Comparison of ENCODE assay signal across 13 cellular contexts in the genomic region with DNA sequence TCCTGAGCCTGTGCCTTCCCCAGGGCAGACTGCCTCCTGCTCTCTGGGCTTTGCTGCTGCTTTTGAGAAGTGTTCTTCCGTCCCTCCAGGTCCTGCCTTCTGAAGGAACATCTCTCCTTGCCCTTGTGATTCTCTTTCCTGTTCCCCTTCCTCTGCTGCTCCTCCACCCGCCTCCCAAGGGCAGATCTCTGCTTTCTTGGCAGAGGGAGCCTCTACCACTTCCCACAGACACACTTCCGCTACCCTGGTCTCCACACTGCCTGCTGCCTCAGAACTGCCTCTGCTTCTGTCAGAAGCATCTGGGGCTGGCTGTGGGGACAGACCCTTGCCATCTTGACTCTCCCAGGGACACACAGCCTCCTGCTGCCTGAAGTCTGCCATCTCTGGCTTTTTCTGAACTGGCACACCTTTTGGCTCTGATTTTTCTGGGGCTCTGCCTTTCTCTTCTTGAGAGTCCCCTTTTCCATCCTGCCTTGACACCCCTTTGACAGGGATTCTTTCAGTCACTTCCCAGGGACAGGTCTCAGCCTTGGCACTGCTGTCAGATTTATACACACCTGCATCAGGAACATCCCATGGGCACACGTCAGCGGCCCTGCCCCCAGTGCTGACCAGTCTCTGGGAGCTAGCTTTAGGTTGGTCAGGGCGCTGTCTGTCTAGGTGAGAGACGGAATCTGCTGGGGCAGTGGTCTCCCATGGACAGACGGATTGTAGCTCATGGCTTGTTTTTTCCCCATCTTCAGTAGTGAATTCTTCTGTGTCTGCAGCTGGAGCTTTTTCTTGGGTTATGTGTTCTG. TPM values are rescaled to one million over a fixed set of nuclear protein-coding genes. Genes with fewer than 3 reads are reported as not detected.
DNase-seq lines count a peak whose midpoint lies in the region; ATAC-seq, FAIRE-seq and TF ChIP-seq lines count a peak whose summit lies in the region.
"Had no signal": no experiment of that assay in that cellular context is flagged by ENCODE, and none has a peak within 500 bp of the region (broad histone marks: within the 10 kb centered on the region; RNA-seq: fewer than 3 reads in every experiment).

No MANE protein-coding gene starts in this region.

- RAD21 ChIA-PET in GM12878 (lab: Charles Lee; ENCODE audit: unreplicated experiment): interaction anchor here (0.5 kb wide), 1 partner anchor 55 kb away, joined by 3 read pairs; no protein-coding TSS in a partner anchor

- intact Hi-C loops in CD14-positive monocyte (cut with micrococcal nuclease): no loop called here
- intact Hi-C loops in GM12878 (cut with micrococcal nuclease; ENCODE audit: unreplicated experiment): no loop called here

- peaks cover 0 to 11% of the 10 kb centered on the region in 2 experiments; a peak in 3 of 4 replicates for H3K36me3 ChIP-seq in GM12878 (ENCODE audit: control insufficient read depth in 2 of 2, insufficient read depth in 2 of 2, low read length in 1 of 2)

- H3K36me3 Mint-ChIP-seq in CD14-positive monocyte (peaks cover 13 to 14% of the 10 kb centered on the region in 2 donors), type B pancreatic cell (peaks cover 4% of the 10 kb centered on the region)
- peaks cover 3% of the 10 kb centered on the region for H3K36me3 Mint-ChIP-seq in effector memory CD8-positive, alpha-beta T cell (ENCODE audit: insufficient read depth)

- H3K9me3 Mint-ChIP-seq in CD14-positive monocyte (peaks cover 0 to 2% (median 0%) of the 10 kb centered on the region in 7 donors), type B pancreatic cell (no peaks in the 10 kb centered on the region)
- H3K9me3 Mint-ChIP-seq in effector memory CD8-positive, alpha-beta T cell: no peaks in the 10 kb centered on the region
- H3K9me3 Mint-ChIP-seq: stimulated activated naive CD8-positive, alpha-beta T cell treated with anti-CD3 and anti-CD28 coated beads, Interleukin-15, amount 100 ng/mL, for 72 hours had no signal

- H3K79me2 ChIP-seq in GM12878 (ENCODE audit: control insufficient read depth, insufficient read depth, low read length): no peaks in the 10 kb centered on the region

- in situ Hi-C loops in GM12878 (cut with MboI): no loop called here

- H3K27me3 Mint-ChIP-seq in CD14-positive monocyte (ENCODE audit: low read depth in 3 of 3): peaks cover 0 to 2% (median 1%) of the 10 kb centered on the region in 3 donors
- H3K27me3 Mint-ChIP-seq in type B pancreatic cell: peaks cover 4% of the 10 kb centered on the region
- peaks cover 31 to 53% of the 10 kb centered on the region in 2 donors for H3K27me3 Mint-ChIP-seq in effector memory CD8-positive, alpha-beta T cell
- H3K27me3 Mint-ChIP-seq: stimulated activated naive CD8-positive, alpha-beta T cell treated with anti-CD3 and anti-CD28 coated beads, Interleukin-15, amount 100 ng/mL, for 72 hours had no signal

- BruUV-seq in GM12878 (replicated peaks; lab: Mats Ljungman, UMichigan): no TSS peak

- peak; percentile 23 for ATAC-seq in GM12878
- ATAC-seq in GM18517 (IDR thresholded peaks at IDR 0.05; ENCODE audit: unreplicated experiment): no peak
- no peak for ATAC-seq in effector memory CD8-positive, alpha-beta T cell (replicated peaks)
- ATAC-seq: stimulated activated naive CD8-positive, alpha-beta T cell treated with anti-CD3 and anti-CD28 coated beads, Interleukin-15, amount 100 ng/mL, for 72 hours had no signal

- CTCF ChIA-PET in GM12878 (lab: Yijun Ruan, JAX): interaction anchor here (0.8 to 1.2 kb wide), 3 partner anchors 22 to 97 kb away, joined by 3 to 4 read pairs (median 4); no protein-coding TSS in a partner anchor

- DNase-seq in CD14-positive monocyte (ENCODE audit: low spot score): no peak
- peak; percentile 68 for DNase-seq in Jurkat, Clone E6-1 (ENCODE audit: low read depth, low spot score)
- DNase-seq in GM12878 (ENCODE audit: low read depth, low spot score): no peak
- peak; percentile 64 for DNase-seq in medulla oblongata (ENCODE audit: extremely low spot score)
- DNase-seq in type B pancreatic cell (ENCODE audit: extremely low spot score, unreplicated experiment): no peak
- DNase-seq in cerebellum (ENCODE audit: low spot score): no peak
- DNase-seq in effector memory CD8-positive, alpha-beta T cell: no peak
- DNase-seq: GM23248; NCI-H774; stimulated activated naive CD8-positive, alpha-beta T cell treated with anti-CD3 and anti-CD28 coated beads, Interleukin-15, amount 100 ng/mL, for 72 hours had no signal

- no peak overlapping the region for H3K27ac ChIP-seq in GM12878 (ENCODE audit: control insufficient read depth, insufficient read depth)
- H3K27ac ChIP-seq: GM23248, SJSA1 had no signal

- no peak overlapping the region for H2AFZ ChIP-seq in GM12878 (ENCODE audit: control insufficient read depth, low read depth, low read length)
- H2AFZ ChIP-seq: GM23248 had no signal

- H3K4me1 ChIP-seq in GM12878 (ENCODE audit: control insufficient read depth, insufficient read depth, low read length): no peaks in the 10 kb centered on the region; the same call in 1 of the 2 replicates
- H3K4me1 ChIP-seq: SJSA1 had no signal

- H3K9ac ChIP-seq in GM12878 (ENCODE audit: control insufficient read depth, insufficient read depth, low read length): no peak overlapping the region
- H3K9ac ChIP-seq: GM23248 had no signal

- no peak overlapping the region for H3K4me2 ChIP-seq in GM12878 (ENCODE audit: control insufficient read depth, insufficient read depth)

- H3K4me3 Mint-ChIP-seq in CD14-positive monocyte (peak overlapping the region; percentile 66 to 78), type B pancreatic cell (no peak overlapping the region)
- H3K4me3 Mint-ChIP-seq in effector memory CD8-positive, alpha-beta T cell: no peak overlapping the region
- H3K4me3 Mint-ChIP-seq: stimulated activated naive CD8-positive, alpha-beta T cell treated with anti-CD3 and anti-CD28 coated beads, Interleukin-15, amount 100 ng/mL, for 72 hours had no signal

- H3K9me3 ChIP-seq in GM12878 (replicated peaks; ENCODE audit: control insufficient read depth, insufficient read depth, low read length): no peaks in the 10 kb centered on the region; the same call in 2 of the 3 replicates
- H3K9me3 ChIP-seq: SJSA1 had no signal

- H3K4me3 ChIP-seq in Jurkat, Clone E6-1 (ENCODE audit: low read length): no peak overlapping the region; the same call in 1 of the 2 replicates
- no peak overlapping the region for H3K4me3 ChIP-seq in GM12878
- H3K4me3 ChIP-seq: GM23248, SJSA1 had no signal

- H3K27ac Mint-ChIP-seq in CD14-positive monocyte: peak overlapping the region; percentile 19 to 88 (median 77)
- H3K27ac Mint-ChIP-seq in type B pancreatic cell: no peak overlapping the region
- H3K27ac Mint-ChIP-seq in effector memory CD8-positive, alpha-beta T cell: peak overlapping the region in 1 of 2 donors; percentile 49

- TF ChIP-seq EP300 in GM12878 (IDR thresholded peaks at IDR 0.05; ENCODE audit: borderline replicate concordance in 1 of 2, control insufficient read depth in 1 of 2, low read depth in 2 of 2, low read length in 2 of 2): no peak

- POLR2A ChIA-PET in GM12878 (lab: Charles Lee): interaction anchor here (0.6 kb wide), 1 partner anchor 20 kb away, joined by 3 read pairs; no protein-coding TSS in a partner anchor

- SMC1A ChIA-PET in GM12878 (lab: Charles Lee; ENCODE audit: uncharacterized antibody, unreplicated experiment): no interaction called here

- TF ChIP-seq POLR2A in GM12878 (IDR thresholded peaks at IDR 0.05; ENCODE audit: low read depth, low read length): 0 out of 2 replicates have a peak, but pooled peaks have one; percentile 33

- H3K4me1 Mint-ChIP-seq in CD14-positive monocyte (peaks cover 40% of the 10 kb centered on the region), type B pancreatic cell (ENCODE audit: unreplicated experiment) (peaks cover 13% of the 10 kb centered on the region)
- H3K4me1 Mint-ChIP-seq in effector memory CD8-positive, alpha-beta T cell (ENCODE audit: low read depth in 2 of 2): no peaks in the 10 kb centered on the region

- no peak for TF ChIP-seq RAD21 in GM12878 (IDR thresholded peaks at IDR 0.05; ENCODE audit: insufficient read depth, low read depth, low read length)

- FAIRE-seq in GM12878 (lab: Jason Lieb, UNC): no peak

- no peaks in the 10 kb centered on the region for H3K27me3 ChIP-seq in GM12878 (replicated peaks in 1 of 2; ENCODE audit: control insufficient read depth in 2 of 2, insufficient read depth in 2 of 2, low read length in 1 of 2)

- H4K20me1 ChIP-seq in GM12878 (ENCODE audit: control insufficient read depth, insufficient read depth): no peaks in the 10 kb centered on the region

- 53% methylated on average over 8 of the region's 8 CpGs for WGBS in GM12878 (ENCODE audit: insufficient coverage, insufficient replicate concordance, low lambda C conversion rate, missing lambda C conversion rate)

- TF ChIP-seq CTCF in CD14-positive monocyte (IDR thresholded peaks at IDR 0.05): no peak
- TF ChIP-seq CTCF in GM12878 (IDR thresholded peaks at IDR 0.05 in 2 of 3, conservative IDR thresholded peaks at IDR 0.05 in 1 of 3; ENCODE audit: control insufficient read depth in 2 of 3, extremely low read depth in 1 of 3, insufficient read depth in 1 of 3, low read depth in 3 of 3, low read length in 3 of 3): no peak
- TF ChIP-seq CTCF in type B pancreatic cell (conservative IDR thresholded peaks at IDR 0.05): no peak

RNA-seq across cellular contexts. Expression of a gene that starts 16.6 kb away (rescaled TPM):
- polyA plus RNA-seq in CD14-positive monocyte (not detected), GM12878 (2011; rRNA removed) (0.03 TPM in 2 replicates), GM12878 (2014; fragmentation: Illumina TruSeq; extraction: Trizol) (0.03 TPM in 1 of 2 replicates, not detected in the other), GM12878 (2014; fragmentation: Nextera tagmentation; extraction: Ambion mirVana) (not detected), GM12878 (2014; rRNA removed) (0.01 and 0.04 TPM in 2 replicates), GM12878 (2016; fragmentation: Nextera tagmentation; extraction: Ambion mirVana) (under 1 TPM; 0.01 TPM)
- polyA plus RNA-seq in Jurkat, Clone E6-1 (2012; ENCODE audit: insufficient read depth, insufficient read length): not detected
- total RNA-seq in GM12878 (2013; cell fraction: nucleolus; rRNA removed): 0.23 and 0.29 TPM in 2 replicates
- total RNA-seq in GM12878 (2014; rRNA removed) (0.05 TPM in 1 of 2 replicates, not detected in the other), GM12878 (2014; rRNA removed; fragmentation: Illumina TruSeq; extraction: Trizol) (under 0.01 and 0.05 TPM in 2 replicates), GM12878 (2021) (0.08 TPM in 1 of 2 replicates, not detected in the other), type B pancreatic cell (ENCODE audit: low replicate concordance) (0.14 and 0.59 TPM in 2 replicates), cerebellum (0.45 TPM)
- polyA plus RNA-seq in GM12878 (2011; ENCODE audit: low read depth): not detected
- 0.04 and 0.05 TPM in 2 replicates for polyA plus RNA-seq in GM12878 (2011; cell fraction: cytosol; rRNA removed)
- polyA plus RNA-seq in GM12878 (2011; cell fraction: nucleus; rRNA removed): 0.15 and 0.22 TPM in 2 replicates
- polyA plus RNA-seq in GM12878 (2012): 0.05 and 0.06 TPM in 2 replicates
- polyA minus RNA-seq in GM12878 (2011; rRNA and poly(A)+ RNA removed): under 0.01 and 0.31 TPM in 2 replicates
- polyA minus RNA-seq in GM12878 (2011; cell fraction: cytosol; rRNA and poly(A)+ RNA removed): not detected in 2 replicates
- 0.10 TPM in 1 of 2 replicates, not detected in the other for polyA minus RNA-seq in GM12878 (2011; cell fraction: nucleus; rRNA and poly(A)+ RNA removed)
- total RNA-seq: glomerular endothelial cell, GM23248 had no signal
- polyA plus RNA-seq: GM23248 had no signal

RNA-seq across cellular contexts. Expression of a gene that starts 24.4 kb away (rescaled TPM):
- polyA plus RNA-seq in CD14-positive monocyte: under 1 TPM; 0.14 to 0.15 TPM
- 18.2 TPM for polyA plus RNA-seq in Jurkat, Clone E6-1 (2012; ENCODE audit: insufficient read depth, insufficient read length)
- 17.9 and 18.9 TPM in 2 replicates for total RNA-seq in GM12878 (2013; cell fraction: nucleolus; rRNA removed)
- 6.9 and 7.2 TPM in 2 replicates for total RNA-seq in GM12878 (2014; rRNA removed)
- 8.8 and 9.5 TPM in 2 replicates for total RNA-seq in GM12878 (2014; rRNA removed; fragmentation: Illumina TruSeq; extraction: Trizol)
- total RNA-seq in GM12878 (2021): 12.7 and 12.8 TPM in 2 replicates
- polyA plus RNA-seq in GM12878 (2011; ENCODE audit: low read depth): 5.0 TPM
- polyA plus RNA-seq in GM12878 (2011; rRNA removed): 8.1 and 10.1 TPM in 2 replicates
- 11.9 and 12.9 TPM in 2 replicates for polyA plus RNA-seq in GM12878 (2011; cell fraction: cytosol; rRNA removed)
- 10.4 and 13.0 TPM in 2 replicates for polyA plus RNA-seq in GM12878 (2011; cell fraction: nucleus; rRNA removed)
- 7.6 and 9.5 TPM in 2 replicates for polyA plus RNA-seq in GM12878 (2012)
- polyA plus RNA-seq in GM12878 (2014; fragmentation: Illumina TruSeq; extraction: Trizol): 8.4 and 10.0 TPM in 2 replicates
- 1 to 10 TPM in 1 of 2 experiments, under 1 TPM in 1; 0.93 to 1.6 TPM for polyA plus RNA-seq in GM12878 (2014; fragmentation: Nextera tagmentation; extraction: Ambion mirVana)
- 7.3 and 9.6 TPM in 2 replicates for polyA plus RNA-seq in GM12878 (2014; rRNA removed)
- 1 to 10 TPM in 1 of 2 experiments, under 1 TPM in 1; 0.68 to 1.1 TPM for polyA plus RNA-seq in GM12878 (2016; fragmentation: Nextera tagmentation; extraction: Ambion mirVana)
- polyA minus RNA-seq in GM12878 (2011; rRNA and poly(A)+ RNA removed): 18.4 and 27.2 TPM in 2 replicates
- polyA minus RNA-seq in GM12878 (2011; cell fraction: cytosol; rRNA and poly(A)+ RNA removed): 5.8 and 6.8 TPM in 2 replicates
- 7.0 and 11.2 TPM in 2 replicates for polyA minus RNA-seq in GM12878 (2011; cell fraction: nucleus; rRNA and poly(A)+ RNA removed)
- 25.8 and 33.0 TPM in 2 replicates for total RNA-seq in type B pancreatic cell (ENCODE audit: low replicate concordance)
- total RNA-seq in cerebellum: 41.6 TPM

RNA-seq across cellular contexts. Expression of a gene that starts 30.2 kb away (rescaled TPM):
- polyA plus RNA-seq in CD14-positive monocyte (10 to 100 TPM; 19.8 to 20.8 TPM), GM12878 (2011; rRNA removed) (80.9 and 97.4 TPM in 2 replicates), GM12878 (2014; fragmentation: Illumina TruSeq; extraction: Trizol) (82.4 and 98.5 TPM in 2 replicates), GM12878 (2014; fragmentation: Nextera tagmentation; extraction: Ambion mirVana) (100 to 1,000 TPM; 107 to 128 TPM), GM12878 (2014; rRNA removed) (60.2 and 61.1 TPM in 2 replicates), GM12878 (2016; fragmentation: Nextera tagmentation; extraction: Ambion mirVana) (10 to 100 TPM; 57.8 to 58.1 TPM)
- 59.8 TPM for polyA plus RNA-seq in Jurkat, Clone E6-1 (2012; ENCODE audit: insufficient read depth, insufficient read length)
- total RNA-seq in GM12878 (2013; cell fraction: nucleolus; rRNA removed): 10.3 and 10.6 TPM in 2 replicates
- total RNA-seq in GM12878 (2014; rRNA removed) (47.4 and 54.9 TPM in 2 replicates), GM12878 (2014; rRNA removed; fragmentation: Illumina TruSeq; extraction: Trizol) (36.2 and 37.5 TPM in 2 replicates), GM12878 (2021) (44.5 and 45.3 TPM in 2 replicates), type B pancreatic cell (ENCODE audit: low replicate concordance) (37.3 and 47.1 TPM in 2 replicates), cerebellum (16.2 TPM)
- 40.8 TPM for polyA plus RNA-seq in GM12878 (2011; ENCODE audit: low read depth)
- 56.5 and 69.7 TPM in 2 replicates for polyA plus RNA-seq in GM12878 (2011; cell fraction: cytosol; rRNA removed)
- 23.4 and 24.2 TPM in 2 replicates for polyA plus RNA-seq in GM12878 (2011; cell fraction: nucleus; rRNA removed)
- 38.6 and 47.3 TPM in 2 replicates for polyA plus RNA-seq in GM12878 (2012)
- 56.0 and 57.7 TPM in 2 replicates for polyA minus RNA-seq in GM12878 (2011; rRNA and poly(A)+ RNA removed)
- 11.8 and 15.4 TPM in 2 replicates for polyA minus RNA-seq in GM12878 (2011; cell fraction: cytosol; rRNA and poly(A)+ RNA removed)
- 4.6 and 5.5 TPM in 2 replicates for polyA minus RNA-seq in GM12878 (2011; cell fraction: nucleus; rRNA and poly(A)+ RNA removed)

Comparison
In these comparisons a context has a peak if more than half of its experiments do, and no peak if none do; other contexts are left out.
1. DNase-seq: peak in Jurkat, Clone E6-1 (single experiment) and medulla oblongata (single experiment); none in CD14-positive monocyte (single experiment), GM12878 (single experiment), type B pancreatic cell (single experiment), cerebellum (single experiment) and effector memory CD8-positive, alpha-beta T cell (0 of 3).
2. H3K4me3 Mint-ChIP-seq: peak in CD14-positive monocyte (2 of 2); none in type B pancreatic cell (single experiment) and effector memory CD8-positive, alpha-beta T cell (0 of 2).